In the genomic region with DNA sequence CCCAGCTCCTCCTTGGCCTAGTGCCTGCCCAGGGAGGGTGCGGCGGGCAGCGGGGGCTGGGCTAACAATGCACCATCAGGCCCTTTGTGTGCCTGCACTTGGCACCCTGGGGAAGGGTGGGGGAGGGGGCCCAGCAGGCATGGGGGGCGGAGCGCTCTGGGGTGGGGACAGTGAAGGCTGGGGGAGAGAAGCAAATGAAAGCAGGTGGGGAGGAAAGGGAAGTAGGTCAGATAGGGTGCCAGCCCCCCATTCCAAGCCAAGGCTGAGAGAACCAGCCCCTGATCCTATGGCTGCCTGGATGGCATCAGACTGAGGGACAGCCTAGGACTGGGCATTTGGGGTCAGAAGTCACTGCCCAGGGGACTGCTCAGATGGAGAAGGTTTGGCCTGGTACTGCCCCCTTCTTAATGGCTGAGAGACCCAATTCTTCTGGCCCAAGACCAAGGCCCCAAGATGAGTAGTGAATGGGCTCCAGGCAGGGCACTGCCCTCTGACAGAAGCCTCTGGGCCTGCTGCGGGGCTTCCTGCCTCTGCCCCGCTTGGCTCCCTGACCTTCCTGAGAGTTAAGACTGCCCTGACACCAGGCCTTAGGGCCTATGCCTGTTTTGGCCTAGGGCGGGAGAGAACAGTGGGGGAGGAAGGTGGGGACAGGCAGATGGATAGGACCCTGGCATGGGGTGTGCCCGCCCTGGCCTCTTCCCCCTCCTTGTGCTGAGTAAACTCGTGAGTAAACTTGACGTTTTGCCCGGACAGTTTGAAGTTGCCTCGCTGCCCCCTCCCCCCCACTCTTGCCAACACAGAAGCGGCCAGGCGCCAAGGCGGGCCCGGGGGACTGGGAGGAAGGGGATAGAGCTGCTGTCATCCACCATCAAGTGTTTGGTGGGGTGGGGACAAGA, we compare ENCODE assay signal across 9 cellular contexts. TPM values are rescaled to one million over a fixed set of nuclear protein-coding genes. Genes with fewer than 3 reads are reported as not detected.
DNase-seq lines count a peak whose midpoint lies in the region; ATAC-seq lines count a peak whose summit lies in the region.
"Had no signal": no experiment of that assay in that cellular context is flagged by ENCODE, and none has a peak within 500 bp of the region (broad histone marks: within the 10 kb centered on the region; RNA-seq: fewer than 3 reads in every experiment).

No MANE protein-coding gene starts in this region.

- CTCF ChIA-PET in naive thymus-derived CD4-positive, alpha-beta T cell (lab: Charles Lee) = interaction anchor here (17.9 kb wide), 1 partner anchor 9 kb away, joined by 291 read pairs; no protein-coding TSS in a partner anchor

- H3K36me3 Mint-ChIP-seq in effector memory CD8-positive, alpha-beta T cell (ENCODE audit: insufficient read depth) = peaks cover 9% of the 10 kb centered on the region
- peaks cover 0 to 31% (median 0%) of the 10 kb centered on the region in 5 donors for H3K36me3 Mint-ChIP-seq in naive thymus-derived CD4-positive, alpha-beta T cell

- H3K4me2 ChIP-seq in BLaER1 treated with 17β-estradiol and CSF1 and Interleukin-3, amounts not matched to agents 10 nM and 100 nM = peak overlapping the region; percentile 95 to 100 (median 98)

- H3K4me3 Mint-ChIP-seq in effector memory CD8-positive, alpha-beta T cell = peak overlapping the region; percentile 96 to 97
- peak overlapping the region; percentile 16 to 99 (median 96) for H3K4me3 Mint-ChIP-seq in naive thymus-derived CD4-positive, alpha-beta T cell

- H3K9me3 ChIP-seq in BLaER1 treated with 17β-estradiol and CSF1 and Interleukin-3, amounts not matched to agents 10 nM and 100 nM (replicated peaks in 1 of 11) = no peaks in the 10 kb centered on the region
- no peaks in the 10 kb centered on the region for H3K9me3 ChIP-seq in naive thymus-derived CD4-positive, alpha-beta T cell (ENCODE audit: control insufficient read depth in 2 of 3, low read length in 3 of 3)

- no peaks in the 10 kb centered on the region for H3K9me3 Mint-ChIP-seq in effector memory CD8-positive, alpha-beta T cell
- H3K9me3 Mint-ChIP-seq in naive thymus-derived CD4-positive, alpha-beta T cell = no peaks in the 10 kb centered on the region

- ATAC-seq in effector memory CD8-positive, alpha-beta T cell (replicated peaks) = no peak
- ATAC-seq in naive thymus-derived CD4-positive, alpha-beta T cell = no peak
- ATAC-seq in GM21423 (IDR thresholded peaks at IDR 0.05; ENCODE audit: unreplicated experiment) (no peak), HG03139 (IDR thresholded peaks at IDR 0.05; ENCODE audit: unreplicated experiment) (no peak), HG02981 (IDR thresholded peaks at IDR 0.05; ENCODE audit: unreplicated experiment) (no peak)

- peak overlapping the region; percentile 83 to 97 (median 87) for H3K9ac ChIP-seq in BLaER1 treated with 17β-estradiol and CSF1 and Interleukin-3, amounts not matched to agents 10 nM and 100 nM

- peak overlapping the region; percentile 78 to 93 (median 87) for H3K27ac ChIP-seq in BLaER1 treated with 17β-estradiol and CSF1 and Interleukin-3, amounts not matched to agents 10 nM and 100 nM
- peak overlapping the region; percentile 83 for H3K27ac ChIP-seq in naive thymus-derived CD4-positive, alpha-beta T cell (ENCODE audit: low read depth, low read length)

- H3K4me1 ChIP-seq in BLaER1 treated with 17β-estradiol and CSF1 and Interleukin-3, amounts not matched to agents 10 nM and 100 nM = peaks cover 55 to 72% (median 69%) of the 10 kb centered on the region in 10 experiments
- peaks cover 35 to 44% of the 10 kb centered on the region in 2 donors for H3K4me1 ChIP-seq in naive thymus-derived CD4-positive, alpha-beta T cell (ENCODE audit: control insufficient read depth in 2 of 2, insufficient read depth in 2 of 2, low read length in 2 of 2)

- H3K4me1 Mint-ChIP-seq in effector memory CD8-positive, alpha-beta T cell (ENCODE audit: low read depth in 2 of 2) = peaks cover 32 to 52% of the 10 kb centered on the region in 2 donors
- H3K4me1 Mint-ChIP-seq in naive thymus-derived CD4-positive, alpha-beta T cell = peaks cover 19 to 56% (median 45%) of the 10 kb centered on the region in 7 donors

- H3K27ac Mint-ChIP-seq in effector memory CD8-positive, alpha-beta T cell = peak overlapping the region; percentile 88 to 91
- H3K27ac Mint-ChIP-seq in naive thymus-derived CD4-positive, alpha-beta T cell = peak overlapping the region; percentile 26 to 98 (median 93)

- intact Hi-C loops in naive thymus-derived CD4-positive, alpha-beta T cell (cut with micrococcal nuclease) = loop anchor here (5.0 to 10.0 kb wide), 2 partner anchors 187 to 1499 kb away; partner anchors contain the start of gene MEF2D (in 1 of the 2)

- peaks cover 0 to 15% (median 0%) of the 10 kb centered on the region in 11 experiments; a peak in 1 of 22 replicates for H4K20me1 ChIP-seq in BLaER1 treated with 17β-estradiol and CSF1 and Interleukin-3, amounts not matched to agents 10 nM and 100 nM

- H3K27me3 Mint-ChIP-seq in effector memory CD8-positive, alpha-beta T cell = no peaks in the 10 kb centered on the region
- no peaks in the 10 kb centered on the region for H3K27me3 Mint-ChIP-seq in naive thymus-derived CD4-positive, alpha-beta T cell

- POLR2A ChIA-PET in naive thymus-derived CD4-positive, alpha-beta T cell (lab: Charles Lee) = interaction anchor here (1.1 to 18.2 kb wide), 7 partner anchors 10 to 58 kb away, joined by 3 to 270 read pairs (median 4); partner anchors contain the start of genes EFNA4 and PBXIP1

- H3K36me3 ChIP-seq in BLaER1 treated with 17β-estradiol and CSF1 and Interleukin-3, amounts not matched to agents 10 nM and 100 nM = no peaks in the 10 kb centered on the region; a peak in 1 of 22 replicates
- H3K36me3 ChIP-seq in naive thymus-derived CD4-positive, alpha-beta T cell (ENCODE audit: control insufficient read depth in 2 of 3, insufficient read depth in 3 of 3, low read length in 3 of 3) = peaks cover 0 to 15% (median 0%) of the 10 kb centered on the region in 3 experiments
- H3K36me3 ChIP-seq: cardiac muscle cell had no signal

- H3K4me3 ChIP-seq in BLaER1 treated with 17β-estradiol and CSF1 and Interleukin-3, amounts not matched to agents 10 nM and 100 nM = peak overlapping the region; percentile 80 to 99 (median 92)
- no peak overlapping the region for H3K4me3 ChIP-seq in naive thymus-derived CD4-positive, alpha-beta T cell (ENCODE audit: low read length)

- peak; percentile 53 for DNase-seq in NCI-H460 (ENCODE audit: extremely low read depth, low read depth)
- no peak for DNase-seq in effector memory CD8-positive, alpha-beta T cell
- peak in 1 of 9 donors; percentile 41 for DNase-seq in naive thymus-derived CD4-positive, alpha-beta T cell
- DNase-seq in dermis blood vessel endothelial cell = no peak

- no peaks in the 10 kb centered on the region for H3K27me3 ChIP-seq in BLaER1 treated with 17β-estradiol and CSF1 and Interleukin-3, amounts not matched to agents 10 nM and 100 nM
- H3K27me3 ChIP-seq in naive thymus-derived CD4-positive, alpha-beta T cell (ENCODE audit: control insufficient read depth in 2 of 2, insufficient read depth in 2 of 2, low read length in 2 of 2) = no peaks in the 10 kb centered on the region
- H3K27me3 ChIP-seq: cardiac muscle cell had no signal

RNA-seq across cellular contexts. Expression of gene ZBTB7B, which starts 2.7 kb away (rescaled TPM):
- 52.8 and 68.3 TPM in 2 replicates for total RNA-seq in NCI-H460 (2014; rRNA removed; shearing (Covaris generic))
- polyA plus RNA-seq in NCI-H460 (2014; cell fraction: nucleus; rRNA removed) = 90.2 and 113 TPM in 2 replicates
- total RNA-seq in naive thymus-derived CD4-positive, alpha-beta T cell = 100 to 1,000 TPM in 1 of 5 experiments, 10 to 100 TPM in 4; 42.7 to 139 (median 61.0) TPM
- 1 to 10 TPM; 3.0 to 6.7 TPM for polyA plus RNA-seq in naive thymus-derived CD4-positive, alpha-beta T cell
- 16.1 and 16.2 TPM in 2 replicates for total RNA-seq in dermis blood vessel endothelial cell

RNA-seq across cellular contexts. Expression of gene LENEP, which starts 11.9 kb away (rescaled TPM):
- total RNA-seq in NCI-H460 (2014; rRNA removed; shearing (Covaris generic)) = 0.84 TPM in 1 of 2 replicates, not detected in the other
- 0.78 TPM in 1 of 2 replicates, not detected in the other for polyA plus RNA-seq in NCI-H460 (2014; cell fraction: nucleus; rRNA removed)
- total RNA-seq in naive thymus-derived CD4-positive, alpha-beta T cell = 1 to 10 TPM in 3 of 5 experiments, not detected in 2; 1.4 to 3.2 (median 2.6) TPM
- polyA plus RNA-seq in naive thymus-derived CD4-positive, alpha-beta T cell = not detected
- total RNA-seq in dermis blood vessel endothelial cell = not detected in 2 replicates
- total RNA-seq: cardiac muscle cell had no signal

RNA-seq across cellular contexts. Expression of gene FLAD1, which starts 22.2 kb away (rescaled TPM):
- 60.4 and 68.0 TPM in 2 replicates for total RNA-seq in NCI-H460 (2014; rRNA removed; shearing (Covaris generic))
- 92.8 and 106 TPM in 2 replicates for polyA plus RNA-seq in NCI-H460 (2014; cell fraction: nucleus; rRNA removed)
- 10 to 100 TPM; 24.4 to 50.2 (median 50.0) TPM for total RNA-seq in naive thymus-derived CD4-positive, alpha-beta T cell
- polyA plus RNA-seq in naive thymus-derived CD4-positive, alpha-beta T cell = 10 to 100 TPM; 33.3 to 45.8 TPM
- 17.8 and 27.1 TPM in 2 replicates for total RNA-seq in dermis blood vessel endothelial cell

RNA-seq across cellular contexts. Expression of gene DCST2, which starts 28.3 kb away (rescaled TPM):
- total RNA-seq in NCI-H460 (2014; rRNA removed; shearing (Covaris generic)) = 0.45 and 1.6 TPM in 2 replicates
- polyA plus RNA-seq in NCI-H460 (2014; cell fraction: nucleus; rRNA removed) = 3.0 and 21.5 TPM in 2 replicates
- total RNA-seq in naive thymus-derived CD4-positive, alpha-beta T cell = 1 to 10 TPM in 4 of 5 experiments, under 1 TPM in 1; 0.22 to 3.3 (median 2.4) TPM
- polyA plus RNA-seq in naive thymus-derived CD4-positive, alpha-beta T cell = not detected
- 0.17 and 0.70 TPM in 2 replicates for total RNA-seq in dermis blood vessel endothelial cell

RNA-seq across cellular contexts. Expression of gene DCST1, which starts 28.3 kb away (rescaled TPM):
- not detected in 2 replicates for total RNA-seq in NCI-H460 (2014; rRNA removed; shearing (Covaris generic))
- polyA plus RNA-seq in NCI-H460 (2014; cell fraction: nucleus; rRNA removed) = not detected in 2 replicates
- under 1 TPM in 3 of 5 experiments, not detected in 2; 0.19 to 0.78 (median 0.42) TPM for total RNA-seq in naive thymus-derived CD4-positive, alpha-beta T cell
- polyA plus RNA-seq in naive thymus-derived CD4-positive, alpha-beta T cell = not detected
- not detected in 2 replicates for total RNA-seq in dermis blood vessel endothelial cell
- total RNA-seq: cardiac muscle cell had no signal
